ENCODE assay signal across 24 cellular contexts in the genomic region with DNA sequence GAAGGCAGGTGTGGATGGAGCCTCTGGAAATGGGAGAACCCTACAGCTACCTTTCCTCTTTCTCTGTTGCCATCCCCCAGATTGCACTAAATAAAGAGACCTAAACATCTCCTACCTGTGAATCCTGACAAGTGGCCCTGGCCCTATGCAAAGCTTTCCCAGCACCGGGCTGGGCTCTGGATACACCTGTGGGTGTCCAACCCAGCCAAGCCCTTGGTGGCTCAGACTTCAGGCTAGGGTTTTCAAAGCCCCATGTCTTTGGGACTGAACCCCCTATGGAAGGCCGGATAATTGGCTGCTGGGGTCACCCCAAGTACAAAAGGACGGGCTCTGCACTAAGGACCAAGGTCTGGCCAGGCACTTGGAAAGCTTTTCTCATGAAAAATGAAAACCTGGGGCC. TPM values are rescaled to one million over a fixed set of nuclear protein-coding genes. Genes with fewer than 3 reads are reported as not detected.
A peak's percentile ranks its signal among the peaks of the same experiment; 100 is the strongest.
DNase-seq lines count a peak whose midpoint lies in the region; ATAC-seq lines count a peak whose summit lies in the region.
"Had no signal": no experiment of that assay in that cellular context is flagged by ENCODE, and none has a peak within 500 bp of the region (broad histone marks: within the 10 kb centered on the region; RNA-seq: fewer than 3 reads in every experiment).

No MANE protein-coding gene starts in this region.

- H3K9me3 ChIP-seq in T-helper 17 cell (ENCODE audit: control insufficient read depth, low read length, poor library complexity, severe bottlenecking) = no peaks in the 10 kb centered on the region
- H3K9me3 ChIP-seq: HAP-1, SJSA1 had no signal

- no peaks in the 10 kb centered on the region for H3K27me3 Mint-ChIP-seq in activated T-cell treated with anti-CD3 and anti-CD28 coated beads, Interleukin-2, amount 50 U/mL, for 24 hours
- H3K27me3 Mint-ChIP-seq in T-helper 17 cell = no peaks in the 10 kb centered on the region
- H3K27me3 Mint-ChIP-seq in stimulated activated memory B cell treated with anti-CD40 and anti-IgM and Interleukin-4, amounts not matched to agents 10 μg/mL and 1 μg/mL and 100 μg/mL, for 72 hours = no peaks in the 10 kb centered on the region
- H3K27me3 Mint-ChIP-seq: IgD-negative memory B cell had no signal

- peak overlapping the region; percentile 16 for H3K27ac Mint-ChIP-seq in activated T-cell treated with anti-CD3 and anti-CD28 coated beads, Interleukin-2, amount 50 U/mL, for 24 hours
- H3K27ac Mint-ChIP-seq in T-helper 17 cell = peak overlapping the region; percentile 14
- peak overlapping the region; percentile 54 for H3K27ac Mint-ChIP-seq in stimulated activated memory B cell treated with anti-CD40 and anti-IgM and Interleukin-4, amounts not matched to agents 10 μg/mL and 1 μg/mL and 100 μg/mL, for 72 hours
- H3K27ac Mint-ChIP-seq: CD8-positive, alpha-beta T cell; HFFc6 had no signal

- H3K4me3 Mint-ChIP-seq in activated T-cell treated with anti-CD3 and anti-CD28 coated beads, Interleukin-2, amount 50 U/mL, for 24 hours = no peak overlapping the region
- H3K4me3 Mint-ChIP-seq in T-helper 17 cell = peak overlapping the region; percentile 49
- H3K4me3 Mint-ChIP-seq in stimulated activated memory B cell treated with anti-CD40 and anti-IgM and Interleukin-4, amounts not matched to agents 10 μg/mL and 1 μg/mL and 100 μg/mL, for 72 hours = no peak overlapping the region
- H3K4me3 Mint-ChIP-seq: CD8-positive, alpha-beta T cell; HFFc6 had no signal

- peaks cover 92% of the 10 kb centered on the region for H3K36me3 Mint-ChIP-seq in activated T-cell treated with anti-CD3 and anti-CD28 coated beads, Interleukin-2, amount 50 U/mL, for 24 hours (ENCODE audit: low read depth)
- H3K36me3 Mint-ChIP-seq in T-helper 17 cell (ENCODE audit: low read depth) = no peaks in the 10 kb centered on the region
- peaks cover 85% of the 10 kb centered on the region for H3K36me3 Mint-ChIP-seq in stimulated activated memory B cell treated with anti-CD40 and anti-IgM and Interleukin-4, amounts not matched to agents 10 μg/mL and 1 μg/mL and 100 μg/mL, for 72 hours

- no peaks in the 10 kb centered on the region for H3K9me3 Mint-ChIP-seq in activated T-cell treated with anti-CD3 and anti-CD28 coated beads, Interleukin-2, amount 50 U/mL, for 24 hours
- H3K9me3 Mint-ChIP-seq in stimulated activated memory B cell treated with anti-CD40 and anti-IgM and Interleukin-4, amounts not matched to agents 10 μg/mL and 1 μg/mL and 100 μg/mL, for 72 hours = no peaks in the 10 kb centered on the region
- H3K9me3 Mint-ChIP-seq: CD8-positive, alpha-beta T cell; HFFc6; IgD-negative memory B cell had no signal

- H3K4me1 Mint-ChIP-seq in activated T-cell treated with anti-CD3 and anti-CD28 coated beads, Interleukin-2, amount 50 U/mL, for 24 hours (ENCODE audit: low read depth) = peaks cover 23% of the 10 kb centered on the region
- peaks cover 28% of the 10 kb centered on the region for H3K4me1 Mint-ChIP-seq in T-helper 17 cell
- H3K4me1 Mint-ChIP-seq in stimulated activated memory B cell treated with anti-CD40 and anti-IgM and Interleukin-4, amounts not matched to agents 10 μg/mL and 1 μg/mL and 100 μg/mL, for 72 hours = peaks cover 46% of the 10 kb centered on the region

- DNase-seq in activated T-cell treated with anti-CD3 and anti-CD28 coated beads, Interleukin-2, amount 50 U/mL, for 24 hours = no peak
- DNase-seq in activated T-cell treated with anti-CD3 and anti-CD28 coated beads, Interleukin-2, amount 50 U/mL, for 48 hours = no peak
- DNase-seq in HuH-7.5 (ENCODE audit: low spot score) (peak; percentile 2), T-helper 17 cell (no peak), SW 1271 (lab: John Stamatoyannopoulos, UW) (no peak)
- DNase-seq: C1 segment of cervical spinal cord; Calu3; DMS79 treated with DMSO at 0.1 percent for 48 hours; GF-D8; GOT3; HFFc6; MM.1S; NCI-H2029; NCI-H446 treated with DMSO at 0.1 percent for 48 hours; NCI-H526; NK-92 treated with Interleukin-12 subunit alpha and Interleukin-12 subunit beta, amount 100 ng/mL, for 24 hours; PC-9; Right ventricle myocardium superior had no signal

- ATAC-seq in T-helper 17 cell = no peak
- no peak for ATAC-seq in stimulated activated memory B cell treated with anti-CD40 and anti-IgM and Interleukin-4, amounts not matched to agents 10 μg/mL and 1 μg/mL and 100 μg/mL, for 72 hours
- ATAC-seq in GM19395 (IDR thresholded peaks at IDR 0.05; ENCODE audit: unreplicated experiment) = no peak
- ATAC-seq: CD8-positive, alpha-beta T cell had no signal

RNA-seq across cellular contexts. Expression of a gene that starts 44.1 kb away (rescaled TPM):
- total RNA-seq in T-helper 17 cell = 1 to 10 TPM; 6.3 to 7.1 TPM

RNA-seq across cellular contexts. Expression of a gene that starts 50.6 kb away (rescaled TPM):
- total RNA-seq in T-helper 17 cell = 10 to 100 TPM; 22.9 to 34.0 TPM
